Comparison of ENCODE assay signal across 7 cellular contexts in the genomic region with DNA sequence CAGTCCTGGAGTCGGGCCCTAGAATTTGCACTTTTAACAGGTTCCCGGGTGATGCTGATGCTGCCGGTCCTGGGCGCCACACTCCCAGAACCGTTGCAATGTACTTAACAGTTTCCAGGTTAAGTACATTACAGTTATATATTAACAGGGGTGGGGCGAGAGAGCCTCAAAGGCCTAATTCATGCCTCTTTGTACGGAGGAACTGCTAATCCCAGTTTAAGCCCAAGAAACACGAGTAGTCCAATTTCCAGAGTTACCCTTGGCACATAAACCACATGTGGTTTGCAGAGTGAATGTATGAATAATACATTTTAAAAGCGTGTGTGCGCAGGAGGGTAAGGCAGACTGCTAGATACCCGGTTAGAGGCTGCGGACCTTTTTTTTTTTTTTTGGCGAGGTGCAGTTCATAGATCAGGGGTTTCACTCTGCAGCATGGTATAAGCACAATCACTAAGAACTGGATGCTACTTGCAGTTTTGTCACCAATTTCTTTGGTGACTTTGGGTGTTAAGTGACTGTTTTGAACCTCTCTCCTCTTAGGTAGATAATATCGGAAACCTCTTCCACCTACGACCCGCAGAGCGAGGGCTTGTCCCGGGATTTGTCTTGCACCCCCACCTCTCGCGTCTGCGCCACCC. TPM values are rescaled to one million over a fixed set of nuclear protein-coding genes. Genes with fewer than 3 reads are reported as not detected.
DNase-seq lines count a peak whose midpoint lies in the region; ATAC-seq and TF ChIP-seq lines count a peak whose summit lies in the region.

No MANE protein-coding gene starts in this region.

- TF ChIP-seq CTCF in GM10266 (IDR thresholded peaks at IDR 0.05; ENCODE audit: control insufficient read depth, insufficient read depth, low read depth, missing control alignments) (no peak), GM20000 (IDR thresholded peaks at IDR 0.05; ENCODE audit: extremely low read depth, missing control alignments) (no peak), fibroblast of mammary gland (conservative IDR thresholded peaks at IDR 0.05; ENCODE audit: control insufficient read depth, insufficient read depth, low read depth, low read length) (peak; percentile 35), osteoblast (IDR thresholded peaks at IDR 0.05; ENCODE audit: extremely low read depth, low read depth, low read length) (no peak)

- peaks cover 57% of the 10 kb centered on the region for H3K79me2 ChIP-seq in osteoblast (ENCODE audit: insufficient read depth, low read length)

- H3K4me2 ChIP-seq in osteoblast (ENCODE audit: insufficient read depth, low read length), result peak overlapping the region; percentile 86

- H3K4me3 ChIP-seq in fibroblast of mammary gland (ENCODE audit: control insufficient read depth, low read depth, low read length) (peak overlapping the region; percentile 85), osteoblast (ENCODE audit: insufficient read depth, low read length) (peak overlapping the region; percentile 99)

- H3K9me3 ChIP-seq in osteoblast (ENCODE audit: low read depth, low read length), result no peaks in the 10 kb centered on the region

- peak overlapping the region; percentile 83 for H3K27ac ChIP-seq in osteoblast (ENCODE audit: low read depth, low read length)

- H3K27me3 ChIP-seq in osteoblast (ENCODE audit: insufficient read depth, low read length), result no peaks in the 10 kb centered on the region

- peak; percentile 22 for ATAC-seq in HG03520 (IDR thresholded peaks at IDR 0.05; ENCODE audit: unreplicated experiment)

- peak overlapping the region; percentile 99 for H2AFZ ChIP-seq in osteoblast (ENCODE audit: low read length)

- no peaks in the 10 kb centered on the region for H4K20me1 ChIP-seq in osteoblast (ENCODE audit: insufficient read depth, low read length)

- H3K36me3 ChIP-seq in osteoblast (ENCODE audit: insufficient read depth, low read length), result peaks cover 19% of the 10 kb centered on the region

- H3K4me1 ChIP-seq in osteoblast (ENCODE audit: insufficient read depth, low read length), result peaks cover 14% of the 10 kb centered on the region

- DNase-seq in GM10266 (ENCODE audit: extremely low spot score) (peak; percentile 20), GM20000 (ENCODE audit: low spot score) (peak; percentile 32), SW 1271 (lab: John Stamatoyannopoulos, UW) (peak; percentile 6 to 51), fibroblast of mammary gland (ENCODE audit: low read depth) (peak; percentile 66), osteoblast (ENCODE audit: insufficient read length, low spot score, missing footprints) (no peak), NCI-H1436 (lab: John Stamatoyannopoulos, UW) (no peak)

RNA-seq across cellular contexts. Expression of a gene that starts 0.7 kb away (rescaled TPM):
- 38.7 and 44.8 TPM in 2 replicates for total RNA-seq in osteoblast

RNA-seq across cellular contexts. Expression of a gene that starts 0.8 kb away (rescaled TPM):
- 14.7 and 19.2 TPM in 2 replicates for total RNA-seq in osteoblast

Comparison
In these comparisons a context has a peak if more than half of its experiments do, and no peak if none do; other contexts are left out.
1. DNase-seq: peak in GM10266 (single experiment), GM20000 (single experiment), SW 1271 (2 of 2) and fibroblast of mammary gland (single experiment); none in osteoblast (single experiment) and NCI-H1436 (single experiment).